1 cellular context compared by ENCODE assay signal in the genomic region with DNA sequence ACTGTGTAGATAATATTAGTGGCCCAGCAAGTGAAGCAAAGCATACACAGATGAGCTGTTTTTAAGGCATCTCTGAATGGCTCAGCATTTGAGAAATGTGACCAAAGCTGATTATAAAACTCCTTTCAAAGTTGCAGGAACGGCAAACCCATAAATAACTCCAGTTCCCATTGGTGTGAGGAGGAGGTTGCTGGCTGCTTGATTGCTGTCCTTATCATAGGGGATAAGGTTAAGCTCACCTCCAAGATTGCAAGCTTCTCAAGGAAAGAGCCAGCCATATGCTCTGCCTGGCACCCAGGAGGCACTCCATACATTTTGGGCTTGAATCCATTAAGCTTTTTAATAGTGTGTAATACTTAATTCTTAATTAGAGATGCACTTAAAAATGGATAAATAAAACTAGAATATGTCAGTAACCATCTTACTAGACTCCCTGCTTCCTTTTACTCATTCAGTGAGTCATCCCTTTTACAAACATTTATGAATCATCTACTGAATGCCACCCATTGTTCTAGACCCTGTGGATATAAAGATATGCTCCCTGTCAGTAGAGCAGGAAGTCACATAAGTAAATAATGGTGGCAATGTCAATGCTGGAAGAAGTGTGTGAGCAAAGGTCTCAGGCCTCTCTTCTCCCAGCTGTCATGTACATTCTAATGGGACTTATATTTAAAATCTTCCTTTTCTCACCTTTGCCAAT.
TF ChIP-seq lines count a peak whose summit lies in the region.

No MANE protein-coding gene starts in this region.

TF ChIP-seq in IMR-90, 13 proteins besides CTCF, POLR2A, EP300 and RAD21 (continued from another document):
- TF ChIP-seq CEBPB (IDR thresholded peaks at IDR 0.05; ENCODE audit: low read depth, low read length), result 0 out of 2 replicates have a peak, but pooled peaks have one; percentile 45
- TF ChIP-seq FOS (IDR thresholded peaks at IDR 0.05; ENCODE audit: low read depth, low read length), result peak; percentile 97
- TF ChIP-seq, protein P1, sequence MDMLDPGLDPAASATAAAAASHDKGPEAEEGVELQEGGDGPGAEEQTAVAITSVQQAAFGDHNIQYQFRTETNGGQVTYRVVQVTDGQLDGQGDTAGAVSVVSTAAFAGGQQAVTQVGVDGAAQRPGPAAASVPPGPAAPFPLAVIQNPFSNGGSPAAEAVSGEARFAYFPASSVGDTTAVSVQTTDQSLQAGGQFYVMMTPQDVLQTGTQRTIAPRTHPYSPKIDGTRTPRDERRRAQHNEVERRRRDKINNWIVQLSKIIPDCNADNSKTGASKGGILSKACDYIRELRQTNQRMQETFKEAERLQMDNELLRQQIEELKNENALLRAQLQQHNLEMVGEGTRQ (IDR thresholded peaks at IDR 0.05; ENCODE audit: low read depth, low read length), result no peak
- TF ChIP-seq MXI1 (IDR thresholded peaks at IDR 0.05; ENCODE audit: borderline replicate concordance, low read depth, low read length), result no peak
- TF ChIP-seq, protein P2, sequence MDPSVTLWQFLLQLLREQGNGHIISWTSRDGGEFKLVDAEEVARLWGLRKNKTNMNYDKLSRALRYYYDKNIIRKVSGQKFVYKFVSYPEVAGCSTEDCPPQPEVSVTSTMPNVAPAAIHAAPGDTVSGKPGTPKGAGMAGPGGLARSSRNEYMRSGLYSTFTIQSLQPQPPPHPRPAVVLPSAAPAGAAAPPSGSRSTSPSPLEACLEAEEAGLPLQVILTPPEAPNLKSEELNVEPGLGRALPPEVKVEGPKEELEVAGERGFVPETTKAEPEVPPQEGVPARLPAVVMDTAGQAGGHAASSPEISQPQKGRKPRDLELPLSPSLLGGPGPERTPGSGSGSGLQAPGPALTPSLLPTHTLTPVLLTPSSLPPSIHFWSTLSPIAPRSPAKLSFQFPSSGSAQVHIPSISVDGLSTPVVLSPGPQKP (IDR thresholded peaks at IDR 0.05; ENCODE audit: borderline replicate concordance, low read depth, low read length), result no peak
- no peak for TF ChIP-seq CHD1 (IDR thresholded peaks at IDR 0.05; ENCODE audit: low read depth, low read length)
- TF ChIP-seq RCOR1 (IDR thresholded peaks at IDR 0.05; ENCODE audit: insufficient replicate concordance, low read length), result no peak
- no peak for TF ChIP-seq SMC3 (IDR thresholded peaks at IDR 0.05; ENCODE audit: low read depth, low read length)
- no peak for TF ChIP-seq MAZ (IDR thresholded peaks at IDR 0.05; ENCODE audit: borderline replicate concordance, low read depth, low read length)
